In the genomic region with DNA sequence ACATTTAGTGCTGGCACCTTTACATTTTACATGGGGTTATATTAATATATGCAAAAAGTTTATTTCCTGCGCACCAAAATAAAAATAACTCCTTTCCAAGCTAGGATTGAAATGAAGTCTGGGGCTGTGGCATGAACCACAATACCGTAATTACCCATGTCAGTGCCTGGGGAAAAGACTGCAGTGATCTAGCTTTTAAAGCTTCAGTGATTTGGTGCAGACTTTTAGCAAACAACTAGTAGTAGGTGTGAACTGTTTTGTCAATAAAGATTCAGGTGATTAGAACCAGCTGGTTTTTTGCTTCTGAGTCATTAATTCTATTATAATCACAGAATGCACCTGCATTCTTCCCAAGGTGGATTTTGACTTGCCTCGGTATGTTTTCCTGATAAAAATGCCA, we compare ENCODE assay signal across 21 cellular contexts. TPM values are rescaled to one million over a fixed set of nuclear protein-coding genes. Genes with fewer than 3 reads are reported as not detected.
DNase-seq lines count a peak whose midpoint lies in the region; ATAC-seq, FAIRE-seq and TF ChIP-seq lines count a peak whose summit lies in the region.
"Had no signal": no experiment of that assay in that cellular context is flagged by ENCODE, and none has a peak within 500 bp of the region (broad histone marks: within the 10 kb centered on the region; RNA-seq: fewer than 3 reads in every experiment).

No MANE protein-coding gene starts in this region.

- TF ChIP-seq EP300 in K562 (IDR thresholded peaks at IDR 0.05; ENCODE audit: low read length), result no peak

- H3K27ac ChIP-seq in K562 (ENCODE audit: extremely low read depth, low read depth, low read length) (no peak overlapping the region), kidney (ENCODE audit: low read depth in 2 of 2, low read length in 2 of 2) (peak overlapping the region; percentile 14 to 51), H9 (ENCODE audit: insufficient read length, low read depth, low read length) (no peak overlapping the region)
- H3K27ac ChIP-seq: GM23248 had no signal

- no peaks in the 10 kb centered on the region for H3K79me1 ChIP-seq in H9 (ENCODE audit: insufficient read depth, low read depth, low read length, poor library complexity, severe bottlenecking)

- intact Hi-C loops in K562 (cut with micrococcal nuclease), result no loop called here
- intact Hi-C loops in kidney (cut with DNase I), result no loop called here

- no peak overlapping the region for H3K56ac ChIP-seq in H9 (ENCODE audit: insufficient read length, low read depth, low read length)

- no peaks in the 10 kb centered on the region for H3K27me3 Mint-ChIP-seq in H9 (ENCODE audit: low read depth)

- peaks cover 3 to 6% of the 10 kb centered on the region in 2 experiments; a peak in 3 of 4 replicates for H3K4me1 Mint-ChIP-seq in H9
- H3K4me1 Mint-ChIP-seq: CD4-positive, alpha-beta memory T cell; IgD-negative memory B cell had no signal

- no peaks in the 10 kb centered on the region for H3K27me3 ChIP-seq in K562 (ENCODE audit: control insufficient read depth in 2 of 2, insufficient read depth in 2 of 2, low read length in 2 of 2)
- no peaks in the 10 kb centered on the region for H3K27me3 ChIP-seq in H9 (ENCODE audit: insufficient read depth, low read length)

- no peak overlapping the region for H3K23ac ChIP-seq in H9 (ENCODE audit: insufficient read length, low read depth, low read length)

- FAIRE-seq in K562 (lab: Jason Lieb, UNC) (no peak), kidney (lab: Jason Lieb, UNC) (no peak)
- FAIRE-seq: A204.1, G401.6 had no signal

- TF ChIP-seq CTCF in K562 (IDR thresholded peaks at IDR 0.05 in 2 of 3, conservative IDR thresholded peaks at IDR 0.05 in 1 of 3; ENCODE audit: insufficient read depth in 2 of 3, low read depth in 1 of 3, low read length in 3 of 3) (no peak), kidney (IDR thresholded peaks at IDR 0.05; ENCODE audit: borderline replicate concordance, extremely low read depth, insufficient read depth) (no peak), H9 (conservative IDR thresholded peaks at IDR 0.05) (no peak)

- H2AFZ ChIP-seq in K562 (ENCODE audit: low read depth, low read length) (0 out of 2 replicates have a peak overlapping the region, but pooled peaks have one; percentile 32), H9 (ENCODE audit: low read length) (no peak overlapping the region)
- H2AFZ ChIP-seq: GM23248 had no signal

- no peak overlapping the region for H3K14ac ChIP-seq in H9 (ENCODE audit: insufficient read depth, low read length)

- no peaks in the 10 kb centered on the region for H3K79me2 ChIP-seq in K562 (ENCODE audit: control insufficient read depth, insufficient read depth, low read length)
- H3K79me2 ChIP-seq in H9 (ENCODE audit: insufficient read depth, low read length), result no peaks in the 10 kb centered on the region

- H3K9me1 ChIP-seq in K562 (ENCODE audit: control insufficient read depth, insufficient read depth, low read length), result no peaks in the 10 kb centered on the region

- no peaks in the 10 kb centered on the region; a peak in 1 of 7 replicates for H3K36me3 Mint-ChIP-seq in H9 (ENCODE audit: insufficient read depth in 1 of 3, low read depth in 3 of 3)
- H3K36me3 Mint-ChIP-seq: CD4-positive, alpha-beta memory T cell; IgD-negative memory B cell had no signal

- CTCF ChIA-PET in K562 (lab: Yijun Ruan, JAX; ENCODE audit: low intra/inter-chr PET ratio), result no interaction called here

- no peak for TF ChIP-seq POLR2A in K562 (conservative IDR thresholded peaks at IDR 0.05)

- no peak overlapping the region for H3K4me2 ChIP-seq in K562 (ENCODE audit: insufficient read depth, low read length)
- no peak overlapping the region for H3K4me2 ChIP-seq in H9 (ENCODE audit: insufficient read depth, insufficient read length, low read length)

- no peak overlapping the region for H3K4ac ChIP-seq in H9 (ENCODE audit: low read depth, low read length)

- no peaks in the 10 kb centered on the region; a peak in 1 of 5 replicates for H3K9me3 Mint-ChIP-seq in H9

- H2BK20ac ChIP-seq in H9 (ENCODE audit: low read depth, low read length, poor library complexity, severe bottlenecking), result no peak overlapping the region

- no peak overlapping the region for H3K27ac Mint-ChIP-seq in H9
- H3K27ac Mint-ChIP-seq: CD4-positive, alpha-beta memory T cell; HFFc6; IgD-negative memory B cell had no signal

- H2AK5ac ChIP-seq in H9 (ENCODE audit: insufficient read length, low read length), result no peak overlapping the region

- H4K5ac ChIP-seq in H9 (ENCODE audit: insufficient read length, low read depth, low read length), result no peak overlapping the region

- DNase-seq in COR-L47 (lab: John Stamatoyannopoulos, UW), result peak; percentile 21
- no peak for DNase-seq in K562 (ENCODE audit: extremely low read depth in 1 of 4, low spot score in 3 of 4)
- DNase-seq in kidney, result no peak
- peak; percentile 88 for DNase-seq in renal cortical epithelial cell (ENCODE audit: low read depth)
- DNase-seq in H9, result no peak
- DNase-seq in NCI-H187 (lab: John Stamatoyannopoulos, UW), result no peak
- DNase-seq in SHP77 treated with DMSO at 0.1 percent for 48 hours (lab: John Stamatoyannopoulos, UW), result no peak
- DNase-seq: C1 segment of cervical spinal cord; Caco-2; CD4-positive, alpha-beta memory T cell; GM23248; HFFc6; NCI-H1048; NCI-H1694; NCI-H345; NCI-H510A treated with DMSO at 0.1 percent for 48 hours had no signal

- H3K9me3 ChIP-seq in K562 (replicated peaks; ENCODE audit: control insufficient read depth, insufficient read depth, low read depth, low read length) (no peaks in the 10 kb centered on the region), kidney (ENCODE audit: control insufficient read depth in 1 of 2, low read length in 2 of 2) (peaks cover 0 to 7% of the 10 kb centered on the region in 2 donors), H9 (ENCODE audit: control insufficient read depth, low read depth, low read length) (no peaks in the 10 kb centered on the region)
- H3K9me3 ChIP-seq: Caco-2, HAP-1 had no signal

- in situ Hi-C loops in K562 (cut with MboI), result no loop called here

- H2BK15ac ChIP-seq in H9 (ENCODE audit: low read depth, low read length), result no peak overlapping the region

- H3K4me3 ChIP-seq in K562, result no peak overlapping the region
- no peak overlapping the region for H3K4me3 ChIP-seq in kidney (ENCODE audit: low read length in 2 of 2)
- H3K4me3 ChIP-seq: GM23248, HAP-1 had no signal

- TF ChIP-seq RAD21 in K562 (CRISPR knock-in tag; conservative IDR thresholded peaks at IDR 0.05 in 1 of 2, IDR thresholded peaks at IDR 0.05 in 1 of 2), result no peak

- POLR2A ChIA-PET in K562 (lab: Yijun Ruan, JAX), result no interaction called here

- 17% methylated on average over 3 of the region's 3 CpGs for WGBS in K562 (ENCODE audit: insufficient coverage, low coverage, missing lambda C conversion rate)
- no CpG with 5 or more reads among the region's 3 CpGs for whole genome bisulfite sequencing in H9 (ENCODE audit: extremely low coverage, insufficient read length, low lambda C conversion rate)

- H4K91ac ChIP-seq in H9 (ENCODE audit: insufficient read length, low read depth, low read length), result no peak overlapping the region

- H2BK120ac ChIP-seq in H9 (ENCODE audit: low read depth, low read length, poor library complexity, severe bottlenecking), result no peak overlapping the region

- no peak for ATAC-seq in K562
- ATAC-seq: Right ventricle myocardium inferior had no signal

- no peaks in the 10 kb centered on the region for H4K20me1 ChIP-seq in K562 (replicated peaks; ENCODE audit: control insufficient read depth, insufficient read depth, low read length)
- no peaks in the 10 kb centered on the region for H4K20me1 ChIP-seq in H9 (ENCODE audit: control insufficient read depth, insufficient read depth, insufficient read length)

- H4K8ac ChIP-seq in H9 (replicated peaks; ENCODE audit: insufficient read length, low read depth, low read length), result no peak overlapping the region

- H3K4me3 Mint-ChIP-seq in H9, result no peak overlapping the region
- H3K4me3 Mint-ChIP-seq: CD4-positive, alpha-beta memory T cell; HFFc6; IgD-negative memory B cell had no signal

- H3K4me1 ChIP-seq in K562 (replicated peaks in 1 of 2; ENCODE audit: control insufficient read depth in 2 of 2, insufficient read depth in 2 of 2, low read length in 2 of 2), result peaks cover 0 to 5% of the 10 kb centered on the region in 2 experiments; a peak in 2 of 5 replicates
- no peaks in the 10 kb centered on the region for H3K4me1 ChIP-seq in kidney (ENCODE audit: control insufficient read depth in 1 of 2, insufficient read depth in 1 of 2, low read depth in 1 of 2, low read length in 2 of 2)
- no peaks in the 10 kb centered on the region for H3K4me1 ChIP-seq in H9 (ENCODE audit: insufficient read depth, low read length)
- H3K4me1 ChIP-seq: HAP-1 had no signal

- H3K36me3 ChIP-seq in K562 (ENCODE audit: control insufficient read depth, insufficient read depth, low read length) (no peaks in the 10 kb centered on the region), kidney (ENCODE audit: control insufficient read depth in 1 of 2, insufficient read depth in 2 of 2, low read length in 2 of 2) (no peaks in the 10 kb centered on the region)
- H3K36me3 ChIP-seq: HAP-1 had no signal

- BruUV-seq in K562 (replicated peaks; lab: Mats Ljungman, UMichigan), result no TSS peak

- no peak overlapping the region for H3K9ac ChIP-seq in K562 (ENCODE audit: insufficient read depth in 1 of 2, low read depth in 2 of 2, low read length in 2 of 2)
- H3K9ac ChIP-seq in kidney (ENCODE audit: low read length in 2 of 2), result no peak overlapping the region
- no peak overlapping the region for H3K9ac ChIP-seq in H9 (ENCODE audit: extremely low read depth, insufficient read length, low read length)
- H3K9ac ChIP-seq: GM23248 had no signal

- H3K18ac ChIP-seq in H9 (ENCODE audit: insufficient read length, low read depth, low read length), result no peak overlapping the region

- H3K23me2 ChIP-seq in H9 (ENCODE audit: insufficient read length, low read depth, low read length, poor library complexity, severe bottlenecking), result no peaks in the 10 kb centered on the region

- H2BK12ac ChIP-seq in H9 (ENCODE audit: insufficient read length, low read depth, low read length), result no peak overlapping the region

- H3T11ph ChIP-seq in H9 (ENCODE audit: low read length), result no peak overlapping the region

- no peak overlapping the region for H2BK5ac ChIP-seq in H9 (ENCODE audit: insufficient read length, low read length)

RNA-seq across cellular contexts. Expression of gene EFEMP1, which starts 21.2 kb away (rescaled TPM):
- 3.1 and 4.1 TPM in 2 replicates for total RNA-seq in K562 (2011; cell fraction: chromatin; rRNA removed; ENCODE audit: low replicate concordance)
- total RNA-seq in K562 (2011; cell fraction: nucleolus; rRNA removed), result 3.0 and 5.8 TPM in 2 replicates
- 2.4 and 3.3 TPM in 2 replicates for total RNA-seq in K562 (2011; cell fraction: nucleoplasm; rRNA removed)
- total RNA-seq in K562 (2014; rRNA removed) (0.16 and 0.32 TPM in 2 replicates), K562 (2014; rRNA removed; fragmentation: Illumina TruSeq; extraction: Trizol) (0.19 and 0.22 TPM in 2 replicates), K562 (2015; rRNA removed; fragmentation: Illumina TruSeq; extraction: Trizol) (0.07 and 0.53 TPM in 2 replicates), K562 (2021) (0.82 and 0.83 TPM in 2 replicates), kidney (171 TPM), renal cortical epithelial cell (155 and 330 TPM in 2 replicates), H9 (2021) (3.5 and 3.7 TPM in 2 replicates)
- polyA plus RNA-seq in K562 (2011; rRNA removed) (0.70 and 6.2 TPM in 2 replicates), K562 (2014; fragmentation: Illumina TruSeq; extraction: Trizol) (0.22 and 0.79 TPM in 2 replicates), K562 (2014; fragmentation: Nextera tagmentation; extraction: Ambion mirVana) (under 1 TPM; 0.15 to 0.22 TPM), K562 (2014; rRNA removed) (0.05 and 0.07 TPM in 2 replicates), kidney (ENCODE audit: insufficient read depth, low read depth, low replicate concordance) (68.4 TPM)
- polyA plus RNA-seq in K562 (2011; cell fraction: cytosol; rRNA removed), result 1.3 and 4.9 TPM in 2 replicates
- polyA plus RNA-seq in K562 (2011; cell fraction: nucleus; rRNA removed), result 0.53 and 4.8 TPM in 2 replicates
- polyA plus RNA-seq in K562 (2012), result 0.35 and 0.42 TPM in 2 replicates
- polyA minus RNA-seq in K562 (2011; rRNA and poly(A)+ RNA removed), result 2.1 and 10.4 TPM in 2 replicates
- 4.9 TPM in 1 of 2 replicates, not detected in the other for polyA minus RNA-seq in K562 (2011; cell fraction: cytosol; rRNA and poly(A)+ RNA removed)
- polyA minus RNA-seq in K562 (2011; cell fraction: nucleus; rRNA and poly(A)+ RNA removed), result 1.4 and 3.9 TPM in 2 replicates
- total RNA-seq: Caco-2; CD4-positive, alpha-beta memory T cell had no signal
- polyA plus RNA-seq: CD4-positive, alpha-beta memory T cell; IgD-negative memory B cell had no signal

Comparison
In these comparisons a context has a peak if more than half of its experiments do, and no peak if none do; other contexts are left out.
1. DNase-seq: peak in COR-L47 (single experiment) and renal cortical epithelial cell (single experiment); none in K562 (0 of 4), kidney (single experiment), H9 (single experiment), NCI-H187 (0 of 2) and SHP77 treated with DMSO at 0.1 percent for 48 hours (single experiment).
2. H3K27ac ChIP-seq: peak in kidney (2 of 2); none in K562 (single experiment) and H9 (single experiment).
3. RNA of gene EFEMP1, which starts 21.2 kb away (total RNA-seq): 155 to 330 TPM in renal cortical epithelial cell and 171 TPM in kidney (single experiment); 3.5 to 3.7 TPM in H9 and 0.07 to 5.8 TPM in K562; every median in the first group is over 10 times any median in the second.